Comparison of ENCODE assay signal across 11 cellular contexts in the genomic region with DNA sequence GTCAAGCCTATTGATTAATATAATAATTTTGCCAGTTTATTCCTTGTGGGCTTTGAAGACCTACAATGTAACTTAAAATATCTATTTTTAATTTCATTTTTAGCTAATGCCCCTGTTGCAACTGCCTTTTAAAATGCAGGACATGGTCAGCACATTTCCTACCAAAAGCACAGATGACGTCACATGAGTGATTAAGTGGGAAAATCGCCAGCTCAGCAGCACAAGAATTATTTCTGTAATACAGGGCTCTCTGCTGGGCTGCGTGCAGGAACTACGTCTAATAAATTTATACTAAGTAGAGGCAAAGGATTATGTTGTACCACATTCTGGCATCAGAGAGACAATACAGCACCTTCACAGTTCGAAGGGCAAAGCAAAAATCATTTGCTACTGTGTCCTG. TPM values are rescaled to one million over a fixed set of nuclear protein-coding genes. Genes with fewer than 3 reads are reported as not detected.
DNase-seq lines count a peak whose midpoint lies in the region; ATAC-seq, FAIRE-seq and TF ChIP-seq lines count a peak whose summit lies in the region.
"Had no signal": no experiment of that assay in that cellular context is flagged by ENCODE, and none has a peak within 500 bp of the region (broad histone marks: within the 10 kb centered on the region; RNA-seq: fewer than 3 reads in every experiment).

No MANE protein-coding gene starts in this region.

- H3K4me3 ChIP-seq in heart left ventricle, result peak overlapping the region in 2 of 12 donors; percentile 20 to 25

- intact Hi-C loops in heart left ventricle (cut with DNase I), result no loop called here

- no peak for FAIRE-seq in RCC 7860 (lab: Jason Lieb, UNC)

- H3K4me1 ChIP-seq in heart left ventricle, result peaks cover 0 to 30% (median 0%) of the 10 kb centered on the region in 12 donors

- DNase-seq in CD1c-positive myeloid dendritic cell (ENCODE audit: extremely low spot score), result peak; percentile 64
- DNase-seq in amygdala (lab: John Stamatoyannopoulos, UW), result peak in 30 of 56 donors; percentile 4 to 77 (median 36)
- DNase-seq in heart left ventricle, result peak in 4 of 5 donors; percentile 46 to 66 (median 56)
- DNase-seq in pons (ENCODE audit: low spot score), result peak; percentile 80
- no peak for DNase-seq in dedifferentiated amniotic fluid mesenchymal stem cell (ENCODE audit: extremely low spot score)
- no peak for DNase-seq in stimulated activated naive CD4-positive, alpha-beta T cell (lab: John Stamatoyannopoulos, UW)
- no peak for DNase-seq in NCI-H187 treated with DMSO at 0.1 percent for 48 hours (lab: John Stamatoyannopoulos, UW)
- DNase-seq in RCC 7860 (ENCODE audit: low spot score), result no peak
- DNase-seq: NCI-H2171 had no signal

- H3K36me3 ChIP-seq in heart left ventricle, result peaks cover 0 to 16% (median 0%) of the 10 kb centered on the region in 9 donors

- no peaks in the 10 kb centered on the region for H3K9me3 ChIP-seq in heart left ventricle

- H3K27ac ChIP-seq in heart left ventricle, result peak overlapping the region in 4 of 12 donors; percentile 4 to 88 (median 50)

- no peak for TF ChIP-seq CTCF in heart left ventricle (IDR thresholded peaks at IDR 0.05)

- ATAC-seq in heart left ventricle, result peak; percentile 44 to 83 (median 71)
- ATAC-seq: stimulated activated memory B cell treated with anti-CD40 and anti-IgM and Interleukin-4, amounts not matched to agents 10 μg/mL and 1 μg/mL and 100 μg/mL, for 72 hours had no signal

- no peak for TF ChIP-seq POLR2A in heart left ventricle (IDR thresholded peaks at IDR 0.05)

- 28 to 31% (median 31%) methylated on average over 5 of the region's 5 CpGs for whole genome bisulfite sequencing in heart left ventricle, 4 donors

- H3K27me3 ChIP-seq in heart left ventricle, result no peaks in the 10 kb centered on the region

RNA-seq across cellular contexts. Expression of a gene that starts 8.2 kb away (rescaled TPM):
- 10 to 100 TPM in 1 of 9 donors, 1 to 10 TPM in 8; 1.9 to 17.8 (median 5.2) TPM for total RNA-seq in heart left ventricle
- polyA plus RNA-seq in heart left ventricle, result 1 to 10 TPM in 1 of 2 donors, under 1 TPM in 1; 0.91 to 5.8 TPM

RNA-seq across cellular contexts. Expression of a gene that starts 40.3 kb away (rescaled TPM):
- 1 to 10 TPM in 4 of 9 donors, under 1 TPM in 5; 0.31 to 1.8 (median 0.87) TPM for total RNA-seq in heart left ventricle
- polyA plus RNA-seq in heart left ventricle, result under 1 TPM; 0.38 to 0.71 TPM

RNA-seq across cellular contexts. Expression of a gene that starts 44.3 kb away (rescaled TPM):
- total RNA-seq in heart left ventricle, result not detected
- under 1 TPM; 0.04 TPM for polyA plus RNA-seq in heart left ventricle
- total RNA-seq: kidney epithelial cell had no signal

RNA-seq across cellular contexts. Expression of a gene that starts 55.4 kb away (rescaled TPM):
- total RNA-seq in heart left ventricle, result under 1 TPM in 5 of 9 donors, not detected in 4; 0.20 to 0.63 (median 0.44) TPM
- polyA plus RNA-seq in heart left ventricle, result under 1 TPM; 0.61 to 0.78 TPM
- total RNA-seq: kidney epithelial cell had no signal

Comparison
In these comparisons a context has a peak if more than half of its experiments do, and no peak if none do; other contexts are left out.
1. DNase-seq: peak in CD1c-positive myeloid dendritic cell (single experiment), amygdala (30 of 56), heart left ventricle (4 of 5) and pons (single experiment); none in dedifferentiated amniotic fluid mesenchymal stem cell (single experiment), stimulated activated naive CD4-positive, alpha-beta T cell (0 of 6), NCI-H187 treated with DMSO at 0.1 percent for 48 hours (single experiment) and RCC 7860 (single experiment).